In the genomic region with DNA sequence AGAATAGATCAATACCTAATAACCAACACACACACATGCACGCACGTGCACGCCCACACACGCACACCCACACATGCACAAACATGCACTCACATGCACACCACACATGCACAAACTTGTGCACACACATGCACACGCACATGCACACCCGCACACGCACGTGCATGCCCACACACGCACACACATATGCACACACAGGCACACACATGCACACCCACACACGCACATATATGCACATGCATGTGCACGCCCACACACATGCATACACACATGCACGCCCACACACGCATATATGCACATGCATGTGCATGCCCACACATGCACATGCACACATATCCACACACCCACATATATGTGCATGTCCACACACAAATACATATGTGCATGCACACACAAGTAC, we compare ENCODE assay signal across 1 cellular context.
TF ChIP-seq lines count a peak whose summit lies in the region.

No MANE protein-coding gene starts in this region.

TF ChIP-seq in K562, 482 proteins besides CTCF, POLR2A, EP300 and RAD21:
- TF ChIP-seq ZBTB43 (CRISPR knock-in tag; IDR thresholded peaks at IDR 0.05) (0 out of 2 replicates have a peak, but pooled peaks have one; percentile 15), MXD1 (CRISPR knock-in tag; IDR thresholded peaks at IDR 0.05; ENCODE audit: borderline replicate concordance, poor library complexity, severe bottlenecking) (no peak), TEAD4 (IDR thresholded peaks at IDR 0.05; ENCODE audit: low read length) (no peak), TEAD4 (CRISPR knock-in tag; IDR thresholded peaks at IDR 0.05; ENCODE audit: borderline replicate concordance) (no peak), XRCC3 (IDR thresholded peaks at IDR 0.05) (no peak), TCFL5 (CRISPR knock-in tag; conservative IDR thresholded peaks at IDR 0.05) (no peak), EGR1 (conservative IDR thresholded peaks at IDR 0.05) (peak; percentile 25; the same call in 1 of the 2 replicates), PCBP2 (IDR thresholded peaks at IDR 0.05; ENCODE audit: low read depth, low read length, poor library complexity, severe bottlenecking) (no peak)
